Comparison of ENCODE assay signal across 8 cellular contexts in genomic region chr11:65546217-65546958, GRCh38. TPM values are rescaled to one million over a fixed set of nuclear protein-coding genes. Genes with fewer than 3 reads are reported as not detected.
DNase-seq lines count a peak whose midpoint lies in the region; ATAC-seq and TF ChIP-seq lines count a peak whose summit lies in the region.

No MANE protein-coding gene starts in this region.

- DNase-seq in NCI-H2107 (lab: John Stamatoyannopoulos, UW), result peak; percentile 76
- DNase-seq in activated CD4-positive, CD25-positive, alpha-beta regulatory T cell treated with anti-CD3 and anti-CD28 coated beads, Interleukin-2, amount 50 U/mL, for 72 hours, result peak; percentile 99
- DNase-seq in coronary artery (ENCODE audit: low spot score), result no peak
- DNase-seq in mucosa of descending colon, result peak; percentile 98 to 99 (median 99)
- DNase-seq in stimulated activated CD8-positive, alpha-beta memory T cell treated with anti-CD3 and anti-CD28 coated beads, Interleukin-7, amount 100 ng/mL, for 4 hours (ENCODE audit: low read depth in 2 of 2), result peak; percentile 95 to 97
- no peak for DNase-seq in cerebellar nuclear complex (lab: John Stamatoyannopoulos, UW)

- peak; percentile 70 for ATAC-seq in GM18505 (IDR thresholded peaks at IDR 0.05; ENCODE audit: unreplicated experiment)
- ATAC-seq in HG02884 (IDR thresholded peaks at IDR 0.05; ENCODE audit: unreplicated experiment), result peak; percentile 65
- ATAC-seq in mucosa of descending colon, result peak; percentile 92

- peak overlapping the region in 1 of 2 donors; percentile 18 for H3K27ac ChIP-seq in coronary artery

- H3K9me3 ChIP-seq in mucosa of descending colon, result no peaks in the 10 kb centered on the region

- H3K4me3 ChIP-seq in coronary artery, result peak overlapping the region; percentile 48
- peak overlapping the region; percentile 22 for H3K4me3 ChIP-seq in mucosa of descending colon

- TF ChIP-seq POLR2A in GM18505 (IDR thresholded peaks at IDR 0.05; ENCODE audit: borderline replicate concordance, extremely low read depth, insufficient read depth, insufficient read length), result no peak

- H3K36me3 ChIP-seq in mucosa of descending colon (ENCODE audit: low read depth), result no peaks in the 10 kb centered on the region

- H3K4me1 ChIP-seq in mucosa of descending colon (ENCODE audit: low read depth), result peaks cover 11% of the 10 kb centered on the region

- no peak for TF ChIP-seq CTCF in coronary artery (IDR thresholded peaks at IDR 0.05)
- TF ChIP-seq CTCF in mucosa of descending colon (IDR thresholded peaks at IDR 0.05), result no peak

- intact Hi-C loops in mucosa of descending colon (cut with DNase I, micrococcal nuclease), result no loop called here

RNA-seq across cellular contexts. Expression of gene LTBP3, which starts 11.8 kb away (rescaled TPM):
- total RNA-seq in mucosa of descending colon, result 100 to 1,000 TPM in 1 of 3 donors, 10 to 100 TPM in 2; 22.6 to 133 (median 36.7) TPM

RNA-seq across cellular contexts. Expression of gene SCYL1, which starts 21.5 kb away (rescaled TPM):
- 10 to 100 TPM; 60.1 to 77.4 (median 60.3) TPM for total RNA-seq in mucosa of descending colon

RNA-seq across cellular contexts. Expression of gene ZNRD2, which starts 23.9 kb away (rescaled TPM):
- total RNA-seq in mucosa of descending colon, result 10 to 100 TPM; 20.9 to 24.6 (median 21.0) TPM

RNA-seq across cellular contexts. Expression of gene FAM89B, which starts 25.9 kb away (rescaled TPM):
- 10 to 100 TPM; 26.4 to 61.2 (median 28.5) TPM for total RNA-seq in mucosa of descending colon

RNA-seq across cellular contexts. Expression of gene EHBP1L1, which starts 29.5 kb away (rescaled TPM):
- total RNA-seq in mucosa of descending colon, result 100 to 1,000 TPM in 1 of 3 donors, 10 to 100 TPM in 2; 65.8 to 208 (median 65.9) TPM

Comparison
In these comparisons a context has a peak if more than half of its experiments do, and no peak if none do; other contexts are left out.
1. DNase-seq: peak in NCI-H2107 (single experiment), activated CD4-positive, CD25-positive, alpha-beta regulatory T cell treated with anti-CD3 and anti-CD28 coated beads, Interleukin-2, amount 50 U/mL, for 72 hours (single experiment), mucosa of descending colon (3 of 3) and stimulated activated CD8-positive, alpha-beta memory T cell treated with anti-CD3 and anti-CD28 coated beads, Interleukin-7, amount 100 ng/mL, for 4 hours (2 of 2); none in coronary artery (single experiment) and cerebellar nuclear complex (0 of 2).
2. Peak in every context shown above with its lines, with median percentiles within 50 percentile points of each other: ATAC-seq.